In the genomic region with DNA sequence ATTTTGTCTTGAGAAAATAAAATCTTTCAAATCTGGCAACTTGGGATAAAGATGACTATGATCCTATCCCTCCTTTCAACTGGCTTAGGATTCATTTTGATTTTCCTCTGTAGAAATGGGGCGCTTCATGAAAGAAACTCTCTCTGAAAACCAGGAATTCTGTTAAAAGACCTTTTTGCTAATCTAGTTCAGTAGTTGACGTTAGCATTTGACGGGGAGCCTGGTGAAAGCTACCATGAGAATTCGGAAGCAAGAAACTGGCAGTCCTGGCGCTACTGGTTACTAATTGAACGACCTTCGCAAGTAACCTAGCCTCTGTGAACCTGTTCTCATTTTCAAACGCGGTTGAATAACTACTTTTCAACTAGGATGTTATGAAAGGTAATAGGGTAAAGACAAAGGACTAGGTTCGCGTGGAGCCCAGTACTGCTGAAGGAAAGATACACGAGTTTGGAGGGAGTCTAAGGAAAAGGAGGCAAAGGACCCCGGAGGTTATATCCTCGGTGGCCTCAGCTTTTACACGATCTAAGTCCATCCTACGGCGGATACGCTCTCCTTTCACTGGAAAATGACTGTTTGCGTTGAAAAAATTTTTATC, we compare ENCODE assay signal across 8 cellular contexts.
DNase-seq lines count a peak whose midpoint lies in the region; ATAC-seq, FAIRE-seq and TF ChIP-seq lines count a peak whose summit lies in the region.

No MANE protein-coding gene starts in this region.

- peaks cover 20% of the 10 kb centered on the region for H3K4me1 Mint-ChIP-seq in activated naive CD8-positive, alpha-beta T cell treated with anti-CD3 and anti-CD28 coated beads, Interleukin-2, amount 50 U/mL, for 24 hours
- peaks cover 15% of the 10 kb centered on the region for H3K4me1 Mint-ChIP-seq in stimulated activated memory B cell treated with anti-CD40 and anti-IgM and Interleukin-4, amounts not matched to agents 10 μg/mL and 1 μg/mL and 100 μg/mL, for 72 hours

- no peak for DNase-seq in AG09309 (ENCODE audit: low read depth)
- no peak for DNase-seq in GM19239 (ENCODE audit: insufficient read length, low spot score)
- peak; percentile 7 for DNase-seq in HS-27A (ENCODE audit: low read depth)
- DNase-seq in activated naive CD8-positive, alpha-beta T cell treated with anti-CD3 and anti-CD28 coated beads, Interleukin-2, amount 50 U/mL, for 24 hours: no peak
- DNase-seq in NCI-H1436 treated with DMSO at 0.1 percent for 48 hours (lab: John Stamatoyannopoulos, UW): no peak
- DNase-seq in NCI-H2081 (lab: John Stamatoyannopoulos, UW): no peak

- TF ChIP-seq CTCF in AG09309 (IDR thresholded peaks at IDR 0.05; ENCODE audit: control insufficient read depth, insufficient read depth, low read depth, low read length, missing control alignments): no peak

- H3K4me3 ChIP-seq in AG09309 (ENCODE audit: control insufficient read depth, low read depth, low read length) (peak overlapping the region; percentile 92), iPS-18c (ENCODE audit: insufficient read depth, low read depth, low read length) (peak overlapping the region; percentile 96)

- peak; percentile 72 for FAIRE-seq in GM19239 (lab: Jason Lieb, UNC)

- no peak for ATAC-seq in activated naive CD8-positive, alpha-beta T cell treated with anti-CD3 and anti-CD28 coated beads, Interleukin-2, amount 50 U/mL, for 24 hours
- no peak for ATAC-seq in stimulated activated memory B cell treated with anti-CD40 and anti-IgM and Interleukin-4, amounts not matched to agents 10 μg/mL and 1 μg/mL and 100 μg/mL, for 72 hours

- peak overlapping the region; percentile 97 for H3K27ac Mint-ChIP-seq in activated naive CD8-positive, alpha-beta T cell treated with anti-CD3 and anti-CD28 coated beads, Interleukin-2, amount 50 U/mL, for 24 hours
- H3K27ac Mint-ChIP-seq in stimulated activated memory B cell treated with anti-CD40 and anti-IgM and Interleukin-4, amounts not matched to agents 10 μg/mL and 1 μg/mL and 100 μg/mL, for 72 hours: peak overlapping the region; percentile 82

- peaks cover 8% of the 10 kb centered on the region for H3K36me3 Mint-ChIP-seq in activated naive CD8-positive, alpha-beta T cell treated with anti-CD3 and anti-CD28 coated beads, Interleukin-2, amount 50 U/mL, for 24 hours (ENCODE audit: low read depth)
- H3K36me3 Mint-ChIP-seq in stimulated activated memory B cell treated with anti-CD40 and anti-IgM and Interleukin-4, amounts not matched to agents 10 μg/mL and 1 μg/mL and 100 μg/mL, for 72 hours: peaks cover 21% of the 10 kb centered on the region

- peak overlapping the region; percentile 95 for H3K4me3 Mint-ChIP-seq in activated naive CD8-positive, alpha-beta T cell treated with anti-CD3 and anti-CD28 coated beads, Interleukin-2, amount 50 U/mL, for 24 hours
- peak overlapping the region; percentile 86 for H3K4me3 Mint-ChIP-seq in stimulated activated memory B cell treated with anti-CD40 and anti-IgM and Interleukin-4, amounts not matched to agents 10 μg/mL and 1 μg/mL and 100 μg/mL, for 72 hours

- no peaks in the 10 kb centered on the region for H3K9me3 ChIP-seq in iPS-18c (ENCODE audit: control insufficient read depth, insufficient read depth, low read length)

- H3K9me3 Mint-ChIP-seq in activated naive CD8-positive, alpha-beta T cell treated with anti-CD3 and anti-CD28 coated beads, Interleukin-2, amount 50 U/mL, for 24 hours: no peaks in the 10 kb centered on the region
- H3K9me3 Mint-ChIP-seq in stimulated activated memory B cell treated with anti-CD40 and anti-IgM and Interleukin-4, amounts not matched to agents 10 μg/mL and 1 μg/mL and 100 μg/mL, for 72 hours: no peaks in the 10 kb centered on the region

- H3K27me3 Mint-ChIP-seq in activated naive CD8-positive, alpha-beta T cell treated with anti-CD3 and anti-CD28 coated beads, Interleukin-2, amount 50 U/mL, for 24 hours: peaks cover 4% of the 10 kb centered on the region
- H3K27me3 Mint-ChIP-seq in stimulated activated memory B cell treated with anti-CD40 and anti-IgM and Interleukin-4, amounts not matched to agents 10 μg/mL and 1 μg/mL and 100 μg/mL, for 72 hours: peaks cover 10% of the 10 kb centered on the region
